ENCODE assay signal across 14 cellular contexts in the genomic region with DNA sequence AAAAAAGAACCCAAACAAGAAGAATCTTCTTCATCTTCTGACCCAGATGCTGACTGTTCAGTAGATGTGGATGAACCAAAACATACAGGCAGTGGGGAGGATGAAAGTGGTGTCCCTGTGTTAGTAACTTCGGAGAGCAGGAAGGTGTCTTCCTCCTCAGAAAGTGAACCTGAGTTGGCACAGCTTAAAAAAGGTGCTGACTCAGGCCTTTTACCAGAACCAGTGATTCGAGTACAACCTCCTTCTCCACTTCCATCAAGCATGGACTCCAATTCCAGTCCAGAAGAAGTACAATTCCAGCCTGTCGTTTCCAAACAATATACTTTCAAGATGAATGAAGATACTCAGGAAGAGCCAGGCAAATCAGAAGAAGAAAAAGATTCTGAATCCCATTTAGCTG.
DNase-seq lines count a peak whose midpoint lies in the region; ATAC-seq, FAIRE-seq and TF ChIP-seq lines count a peak whose summit lies in the region.
"Had no signal": no experiment of that assay in that cellular context is flagged by ENCODE, and none has a peak within 500 bp of the region (broad histone marks: within the 10 kb centered on the region; RNA-seq: fewer than 3 reads in every experiment).

No MANE protein-coding gene starts in this region.

- SMC1A ChIA-PET in GM12878 (lab: Charles Lee; ENCODE audit: uncharacterized antibody, unreplicated experiment), result interaction anchor here (0.9 to 3.7 kb wide), 10 partner anchors 10 to 281 kb away, joined by 3 to 30 read pairs (median 7); no protein-coding TSS in a partner anchor

- H3K79me2 ChIP-seq in Loucy (ENCODE audit: insufficient read depth, low read length) (no peaks in the 10 kb centered on the region), GM12878 (ENCODE audit: control insufficient read depth, insufficient read depth, low read length) (no peaks in the 10 kb centered on the region)

- H3K27ac ChIP-seq in breast epithelium, result no peak overlapping the region
- no peak overlapping the region; the same call in 1 of the 2 replicates for H3K27ac ChIP-seq in GM12878 (ENCODE audit: control insufficient read depth, insufficient read depth)
- H3K27ac ChIP-seq: upper lobe of right lung had no signal

- H3K36me3 ChIP-seq in breast epithelium (no peaks in the 10 kb centered on the region), Loucy (ENCODE audit: insufficient read depth, low read length) (no peaks in the 10 kb centered on the region), GM12878 (ENCODE audit: control insufficient read depth in 2 of 2, insufficient read depth in 2 of 2, low read length in 1 of 2) (no peaks in the 10 kb centered on the region)
- H3K36me3 ChIP-seq: gastrocnemius medialis, upper lobe of right lung had no signal

- H3K9ac ChIP-seq in Loucy (ENCODE audit: low read depth, low read length, poor library complexity, severe bottlenecking) (no peak overlapping the region), GM12878 (ENCODE audit: control insufficient read depth, insufficient read depth, low read length) (no peak overlapping the region)

- BruUV-seq in MCF 10A (replicated peaks; lab: Mats Ljungman, UMichigan) (no TSS peak), GM12878 (replicated peaks; lab: Mats Ljungman, UMichigan) (no TSS peak)

- no peak overlapping the region for H3K4me3 Mint-ChIP-seq in MCF 10A (ENCODE audit: unreplicated experiment)
- H3K4me3 Mint-ChIP-seq in nephron progenitor cell, result no peak overlapping the region

- TF ChIP-seq EP300 in GM12878 (IDR thresholded peaks at IDR 0.05; ENCODE audit: borderline replicate concordance in 1 of 2, control insufficient read depth in 1 of 2, low read depth in 2 of 2, low read length in 2 of 2), result no peak

- H3K9me2 ChIP-seq in Loucy (replicated peaks; ENCODE audit: low read depth, low read length), result no peaks in the 10 kb centered on the region

- H3K27ac Mint-ChIP-seq in MCF 10A (ENCODE audit: low read depth, unreplicated experiment), result peak overlapping the region; percentile 5
- no peak overlapping the region for H3K27ac Mint-ChIP-seq in nephron progenitor cell

- H3K4me3 ChIP-seq in breast epithelium (no peak overlapping the region), Loucy (ENCODE audit: low read length, poor library complexity, severe bottlenecking) (peak overlapping the region; percentile 55), GM12878 (no peak overlapping the region)
- H3K4me3 ChIP-seq: mucosa of descending colon, upper lobe of right lung had no signal

- FAIRE-seq in GM12878 (lab: Jason Lieb, UNC) (no peak), urothelium cell line (lab: Jason Lieb, UNC) (peak; percentile 46)

- CTCF ChIA-PET in MCF 10A (lab: Yijun Ruan, JAX) (interaction anchor here (1.6 kb wide), 1 partner anchor 77 kb away, joined by 8 read pairs; no protein-coding TSS in a partner anchor), GM12878 (lab: Yijun Ruan, JAX) (interaction anchor here (0.8 to 2.3 kb wide), 11 partner anchors 9 to 1032 kb away, joined by 3 to 14 read pairs (median 3); no protein-coding TSS in a partner anchor)

- RAD21 ChIA-PET in GM12878 (lab: Charles Lee; ENCODE audit: unreplicated experiment), result interaction anchor here (1.1 to 2.6 kb wide), 4 partner anchors 37 to 192 kb away, joined by 3 to 14 read pairs (median 4); no protein-coding TSS in a partner anchor

- intact Hi-C loops in MCF 10A (cut with micrococcal nuclease) (loop anchor here (10.0 kb wide), 1 partner anchor 62 kb away; no protein-coding TSS in a partner anchor), breast epithelium (cut with DNase I; ENCODE audit: low total_unique reads) (loop anchor here (2.0 kb wide), 1 partner anchor 32 kb away; no protein-coding TSS in a partner anchor), GM12878 (cut with micrococcal nuclease; ENCODE audit: unreplicated experiment) (loop anchor here (5.0 kb wide), 1 partner anchor 39 kb away; no protein-coding TSS in a partner anchor)

- H3K9me3 ChIP-seq in breast epithelium (no peaks in the 10 kb centered on the region), Loucy (ENCODE audit: insufficient read depth, low read depth, low read length) (peaks cover 9% of the 10 kb centered on the region), GM12878 (replicated peaks; ENCODE audit: control insufficient read depth, insufficient read depth, low read length) (peaks cover 11% of the 10 kb centered on the region; the same call in 1 of the 3 replicates)
- H3K9me3 ChIP-seq: Caco-2, gastrocnemius medialis, mucosa of descending colon, upper lobe of right lung had no signal

- DNase-seq in MCF 10A (ENCODE audit: unreplicated experiment), result no peak
- DNase-seq in breast epithelium (ENCODE audit: low spot score in 2 of 2), result no peak
- DNase-seq in GM12878 (ENCODE audit: low read depth, low spot score), result no peak
- DNase-seq in urothelium cell line (ENCODE audit: low spot score), result no peak
- no peak for DNase-seq in NCI-H1694 (lab: John Stamatoyannopoulos, UW)
- no peak for DNase-seq in nephron progenitor cell
- DNase-seq: Caco-2, gastrocnemius medialis, NCI-H2029 treated with DMSO at 0.1 percent for 48 hours, NCI-H510A, upper lobe of right lung had no signal

- peaks cover 14% of the 10 kb centered on the region for H3K9me3 Mint-ChIP-seq in MCF 10A (ENCODE audit: unreplicated experiment)
- peaks cover 5% of the 10 kb centered on the region for H3K9me3 Mint-ChIP-seq in nephron progenitor cell

- no peaks in the 10 kb centered on the region for H3K4me1 ChIP-seq in breast epithelium
- H3K4me1 ChIP-seq in Loucy (ENCODE audit: insufficient read depth, low read length, poor library complexity, severe bottlenecking), result peaks cover 50% of the 10 kb centered on the region
- H3K4me1 ChIP-seq in GM12878 (ENCODE audit: control insufficient read depth, insufficient read depth, low read length), result peaks cover 14% of the 10 kb centered on the region
- H3K4me1 ChIP-seq: Caco-2, gastrocnemius medialis, upper lobe of right lung had no signal

- TF ChIP-seq CTCF in MCF 10A (IDR thresholded peaks at IDR 0.05; ENCODE audit: unreplicated experiment), result no peak
- TF ChIP-seq CTCF in breast epithelium (IDR thresholded peaks at IDR 0.05), result no peak
- no peak for TF ChIP-seq CTCF in Loucy (conservative IDR thresholded peaks at IDR 0.05; ENCODE audit: low read length)
- no peak for TF ChIP-seq CTCF in GM12878 (IDR thresholded peaks at IDR 0.05 in 2 of 3, conservative IDR thresholded peaks at IDR 0.05 in 1 of 3; ENCODE audit: control insufficient read depth in 2 of 3, extremely low read depth in 1 of 3, insufficient read depth in 1 of 3, low read depth in 3 of 3, low read length in 3 of 3)
- no peak for TF ChIP-seq CTCF in nephron progenitor cell (IDR thresholded peaks at IDR 0.05)

- TF ChIP-seq POLR2A in breast epithelium (IDR thresholded peaks at IDR 0.05) (no peak), GM12878 (IDR thresholded peaks at IDR 0.05; ENCODE audit: low read depth, low read length) (no peak)

- ATAC-seq in GM12878, result no peak

- no peaks in the 10 kb centered on the region for H4K20me1 ChIP-seq in Loucy (ENCODE audit: insufficient read depth, low read length, poor library complexity, severe bottlenecking)
- H4K20me1 ChIP-seq in GM12878 (ENCODE audit: control insufficient read depth, insufficient read depth), result no peaks in the 10 kb centered on the region

- 59% methylated on average over 3 of the region's 3 CpGs for WGBS in GM12878 (ENCODE audit: insufficient coverage, insufficient replicate concordance, low lambda C conversion rate, missing lambda C conversion rate)

- H3F3A ChIP-seq in Loucy (ENCODE audit: low read depth), result peaks cover 16% of the 10 kb centered on the region

- peaks cover 28% of the 10 kb centered on the region for H3K4me1 Mint-ChIP-seq in MCF 10A (ENCODE audit: insufficient read depth, unreplicated experiment)
- no peaks in the 10 kb centered on the region for H3K4me1 Mint-ChIP-seq in nephron progenitor cell

- in situ Hi-C loops in GM12878 (cut with MboI), result no loop called here

- H3K27me3 Mint-ChIP-seq in MCF 10A (ENCODE audit: insufficient read depth, unreplicated experiment) (no peaks in the 10 kb centered on the region), nephron progenitor cell (ENCODE audit: low read depth, poor library complexity) (no peaks in the 10 kb centered on the region)

- H3K4me2 ChIP-seq in Loucy (ENCODE audit: low read depth, low read length, poor library complexity, severe bottlenecking) (peak overlapping the region; percentile 68), GM12878 (ENCODE audit: control insufficient read depth, insufficient read depth) (0 out of 2 replicates have a peak overlapping the region, but pooled peaks have one; percentile 71)

- H3K36me3 Mint-ChIP-seq in MCF 10A (ENCODE audit: insufficient read depth, unreplicated experiment) (peaks cover 7% of the 10 kb centered on the region), nephron progenitor cell (ENCODE audit: low read depth) (peaks cover 38% of the 10 kb centered on the region)
- H3K36me3 Mint-ChIP-seq: IgD-negative memory B cell had no signal

- H2AFZ ChIP-seq in Loucy (ENCODE audit: low read length), result no peak overlapping the region
- no peak overlapping the region for H2AFZ ChIP-seq in GM12878 (ENCODE audit: control insufficient read depth, low read depth, low read length)

- TF ChIP-seq RAD21 in GM12878 (IDR thresholded peaks at IDR 0.05; ENCODE audit: insufficient read depth, low read depth, low read length), result no peak

- H3K27me3 ChIP-seq in breast epithelium (no peaks in the 10 kb centered on the region), Loucy (ENCODE audit: insufficient read depth, low read length, poor library complexity, severe bottlenecking) (no peaks in the 10 kb centered on the region), GM12878 (replicated peaks in 1 of 2; ENCODE audit: control insufficient read depth in 2 of 2, insufficient read depth in 2 of 2, low read length in 1 of 2) (no peaks in the 10 kb centered on the region)
- H3K27me3 ChIP-seq: gastrocnemius medialis, upper lobe of right lung had no signal

- POLR2A ChIA-PET in MCF 10A (lab: Yijun Ruan, JAX), result interaction anchor here (1.8 kb wide), 1 partner anchor 36 kb away, joined by 3 read pairs; no protein-coding TSS in a partner anchor
- POLR2A ChIA-PET in GM12878 (lab: Charles Lee), result interaction anchor here (0.6 to 1.0 kb wide), 2 partner anchors 19 to 1247 kb away, joined by 3 read pairs; no protein-coding TSS in a partner anchor

TF ChIP-seq in GM12878, 131 proteins besides CTCF, POLR2A, EP300 and RAD21:
- no peak for TF ChIP-seq MYB (IDR thresholded peaks at IDR 0.05; ENCODE audit: borderline replicate concordance, low read depth, low read length)
